ENCODE assay signal across 8 cellular contexts in genomic region chr18:46756559-46757201, GRCh38. TPM values are rescaled to one million over a fixed set of nuclear protein-coding genes. Genes with fewer than 3 reads are reported as not detected.
DNase-seq lines count a peak whose midpoint lies in the region; ATAC-seq, FAIRE-seq and TF ChIP-seq lines count a peak whose summit lies in the region.

Gene ST8SIA5 (minus strand): TSS chr18:46757053. CDS start chr18:46756508, 545 bp downstream.

- DNase-seq in A549 (ENCODE audit: low read depth in 1 of 2, low spot score in 1 of 2) (no peak), SK-N-SH (peak; percentile 74), germinal center (ENCODE audit: low spot score) (peak; percentile 72), spleen (no peak), mesenteric fat pad (ENCODE audit: low spot score) (no peak)

- H3K4me3 ChIP-seq in A549 (peak within 1 kb of the TSS; percentile 45), SK-N-SH (ENCODE audit: low read depth in 2 of 2, low read length in 1 of 2) (peak within 1 kb of the TSS; percentile 43 to 59), spleen (peak within 1 kb of the TSS in 7 of 8 donors; percentile 22 to 65 (median 34))

- peak in 1 of 2 experiments; percentile 45; a peak in 2 of 6 replicates for ATAC-seq in A549
- ATAC-seq in GM21423 (IDR thresholded peaks at IDR 0.05; ENCODE audit: unreplicated experiment): peak; percentile 33
- no peak for ATAC-seq in GM21723 (IDR thresholded peaks at IDR 0.05; ENCODE audit: unreplicated experiment)
- ATAC-seq in GM19463 (IDR thresholded peaks at IDR 0.05; ENCODE audit: unreplicated experiment): no peak

- intact Hi-C loops in spleen (cut with DNase I; ENCODE audit: low total_unique reads): no loop called here

- H2AFZ ChIP-seq in SK-N-SH (ENCODE audit: low read depth): 0 out of 2 replicates have a peak within 1 kb of the TSS, but pooled peaks have one; percentile 59

- no peak for TF ChIP-seq POLR2A in A549 (IDR thresholded peaks at IDR 0.05; ENCODE audit: low read length)
- no peak for TF ChIP-seq POLR2A in spleen (IDR thresholded peaks at IDR 0.05)

- H4K20me1 ChIP-seq in SK-N-SH (ENCODE audit: insufficient read depth): no peaks in the 10 kb centered on the region

- TF ChIP-seq CTCF in A549 (IDR thresholded peaks at IDR 0.05) (no peak), SK-N-SH (IDR thresholded peaks at IDR 0.05) (no peak), spleen (IDR thresholded peaks at IDR 0.05 in 8 of 11, conservative IDR thresholded peaks at IDR 0.05 in 3 of 11) (no peak)

- TF ChIP-seq EP300 in A549 (IDR thresholded peaks at IDR 0.05) (no peak), SK-N-SH (IDR thresholded peaks at IDR 0.05; ENCODE audit: borderline replicate concordance in 1 of 2, low read depth in 1 of 2, low read length in 1 of 2) (no peak)

- H3K4me1 ChIP-seq in A549: no peaks in the 10 kb centered on the region
- H3K4me1 ChIP-seq in SK-N-SH (ENCODE audit: control insufficient read depth in 1 of 2, insufficient read depth in 2 of 2, low read depth in 1 of 2, low read length in 1 of 2): peaks cover 0 to 8% of the 10 kb centered on the region in 2 experiments; a peak in 2 of 4 replicates
- peaks cover 11 to 39% (median 26%) of the 10 kb centered on the region in 6 donors for H3K4me1 ChIP-seq in spleen

- no peaks in the 10 kb centered on the region for H3F3A ChIP-seq in SK-N-SH (replicated peaks; ENCODE audit: insufficient read depth)

- H3K4me2 ChIP-seq in A549 (peak within 1 kb of the TSS; percentile 89), SK-N-SH (peak within 1 kb of the TSS; percentile 78)

- no peaks in the 10 kb centered on the region for H3K36me3 ChIP-seq in SK-N-SH (replicated peaks in 1 of 2; ENCODE audit: control insufficient read depth in 1 of 2, insufficient read depth in 2 of 2, low read length in 1 of 2)
- H3K36me3 ChIP-seq in spleen: no peaks in the 10 kb centered on the region

- H3K27ac ChIP-seq in A549: no peak within 1 kb of the TSS; a peak in 1 of 6 replicates
- H3K27ac ChIP-seq in SK-N-SH (ENCODE audit: low read depth in 2 of 2, low read length in 1 of 2): no peak within 1 kb of the TSS
- no peak within 1 kb of the TSS for H3K27ac ChIP-seq in spleen

- POLR2A ChIA-PET in A549 (lab: Yijun Ruan, JAX): no interaction called here
- POLR2A ChIA-PET in SK-N-SH (lab: Yijun Ruan, JAX): no interaction called here

- H3K79me2 ChIP-seq in SK-N-SH (ENCODE audit: insufficient read depth): no peaks in the 10 kb centered on the region

- H3K9ac ChIP-seq in SK-N-SH: no peak within 1 kb of the TSS

- TF ChIP-seq RAD21 in A549 (conservative IDR thresholded peaks at IDR 0.05 in 1 of 2, IDR thresholded peaks at IDR 0.05 in 1 of 2) (no peak), SK-N-SH (IDR thresholded peaks at IDR 0.05; ENCODE audit: low read length) (no peak)

- FAIRE-seq in A549 (lab: Jason Lieb, UNC): no peak

- no peaks in the 10 kb centered on the region for H3K9me2 ChIP-seq in SK-N-SH

- H3K9me3 ChIP-seq in A549 (no peaks in the 10 kb centered on the region), SK-N-SH (no peaks in the 10 kb centered on the region), spleen (no peaks in the 10 kb centered on the region)

- CTCF ChIA-PET in A549 (lab: Yijun Ruan, JAX): no interaction called here
- CTCF ChIA-PET in SK-N-SH (lab: Yijun Ruan, JAX): no interaction called here

- 0% methylated on average over 2 of the region's 74 CpGs for WGBS in A549 (ENCODE audit: missing lambda C conversion rate)
- 2% methylated on average over 29 of the region's 74 CpGs for WGBS in SK-N-SH (ENCODE audit: low lambda C conversion rate)
- WGBS in spleen, 5 donors: 0 to 2% (median 2%) methylated on average over 32 to 74 of the region's 74 CpGs

- H3K27me3 ChIP-seq in SK-N-SH (ENCODE audit: insufficient read depth): peaks cover 44% of the 10 kb centered on the region
- peaks cover 0 to 76% (median 49%) of the 10 kb centered on the region in 7 donors for H3K27me3 ChIP-seq in spleen (replicated peaks in 1 of 7)

TF ChIP-seq in A549, 52 proteins besides CTCF, POLR2A, EP300 and RAD21:
- no peak for TF ChIP-seq CHD4 (IDR thresholded peaks at IDR 0.05; ENCODE audit: borderline replicate concordance)
- TF ChIP-seq RARB (CRISPR knock-in tag; IDR thresholded peaks at IDR 0.05): no peak

TF ChIP-seq in SK-N-SH, 30 proteins besides CTCF, POLR2A, EP300 and RAD21:
- no peak for TF ChIP-seq GABPA (IDR thresholded peaks at IDR 0.05; ENCODE audit: low read depth)
- no peak for TF ChIP-seq NRF1 (IDR thresholded peaks at IDR 0.05; ENCODE audit: low read depth, low read length)

RNA-seq across cellular contexts. Expression of gene ST8SIA5, which starts in this region (rescaled TPM):
- polyA plus RNA-seq in A549 (2011; rRNA removed) (not detected in 2 replicates), A549 (2017; fragmentation: RNase III; extraction: RNeasy Plus Mini Kit Qiagen cat#74134 plus additional on column Dnase treatment) (not detected in 3 replicates), SK-N-SH (2012; rRNA removed) (0.06 and 0.08 TPM in 2 replicates), spleen (under 1 TPM in 2 of 3 donors, not detected in 1; 0.02 to 0.17 TPM)
- 0.03 TPM in 1 of 2 replicates, not detected in the other for polyA plus RNA-seq in A549 (2012; cell fraction: cytosol; rRNA removed)
- polyA plus RNA-seq in A549 (2012; cell fraction: nucleus; rRNA removed): 0.04 and 0.06 TPM in 2 replicates
- not detected in 2 replicates for polyA minus RNA-seq in A549 (2011; rRNA and poly(A)+ RNA removed)
- polyA plus RNA-seq in SK-N-SH (2012; cell fraction: cytosol; rRNA removed): 0.01 and 0.03 TPM in 2 replicates
- polyA plus RNA-seq in SK-N-SH (2012; cell fraction: nucleus; rRNA removed): 0.24 and 1.3 TPM in 2 replicates
- total RNA-seq in spleen (under 1 TPM in 5 of 7 donors, not detected in 2; under 0.01 to 0.30 (median 0.07) TPM), mesenteric fat pad (1.5 TPM)

Comparison
In these comparisons a context has a peak if more than half of its experiments do, and no peak if none do; other contexts are left out.
1. DNase-seq: peak in SK-N-SH (single experiment) and germinal center (single experiment); none in A549 (0 of 2), spleen (single experiment) and mesenteric fat pad (single experiment).
2. Peak in every context shown above with its lines, with median percentiles within 50 percentile points of each other: H3K4me3 ChIP-seq.